In genomic region chr3:148833223-148833622, GRCh38 we compare ENCODE assay signal across 28 cellular contexts. TPM values are rescaled to one million over a fixed set of nuclear protein-coding genes. Genes with fewer than 3 reads are reported as not detected.
"Had no signal": no experiment of that assay in that cellular context is flagged by ENCODE, and none has a peak within 500 bp of the region (broad histone marks: within the 10 kb centered on the region; RNA-seq: fewer than 3 reads in every experiment).

No MANE protein-coding gene starts in this region.

- H3K27me3 Mint-ChIP-seq: stimulated activated naive B cell treated with anti-CD40 and anti-IgM and Interleukin-4, amounts not matched to agents 10 μg/mL and 1 μg/mL and 100 μg/mL, for 72 hours had no signal

- H3K4me3 ChIP-seq: breast epithelium, hepatocyte, left lung, lung, right lobe of liver, testis, uterus had no signal

- H3K27me3 ChIP-seq: breast epithelium, foreskin keratinocyte, hepatocyte, left lung, right lobe of liver, testis, uterus had no signal

- H3K36me3 ChIP-seq: breast epithelium, left lung, right lobe of liver, uterus had no signal

- H3K9me3 Mint-ChIP-seq: activated naive CD4-positive, alpha-beta T cell treated with anti-CD3 and anti-CD28 coated beads, Interleukin-2, amount 50 U/mL, for 24 hours; immature natural killer cell; naive B cell; stimulated activated naive B cell treated with anti-CD40 and anti-IgM and Interleukin-4, amounts not matched to agents 10 μg/mL and 1 μg/mL and 100 μg/mL, for 72 hours had no signal

- ATAC-seq: activated CD4-positive, CD25-positive, alpha-beta regulatory T cell treated with anti-CD3 and anti-CD28 coated beads, Interleukin-2, amount 50 U/mL, for 24 hours; foreskin keratinocyte; left lung; right lobe of liver; stimulated activated naive B cell treated with anti-CD40 and anti-IgM and Interleukin-4, amounts not matched to agents 10 μg/mL and 1 μg/mL and 100 μg/mL, for 72 hours had no signal

- H2AFZ ChIP-seq: hepatocyte had no signal

- H3K36me3 Mint-ChIP-seq: activated naive CD4-positive, alpha-beta T cell treated with anti-CD3 and anti-CD28 coated beads, Interleukin-2, amount 50 U/mL, for 24 hours; immature natural killer cell; naive B cell; stimulated activated naive B cell treated with anti-CD40 and anti-IgM and Interleukin-4, amounts not matched to agents 10 μg/mL and 1 μg/mL and 100 μg/mL, for 72 hours had no signal

- H3K79me2 ChIP-seq: hepatocyte had no signal

- H3K4me1 Mint-ChIP-seq: activated naive CD4-positive, alpha-beta T cell treated with anti-CD3 and anti-CD28 coated beads, Interleukin-2, amount 50 U/mL, for 24 hours; immature natural killer cell; naive B cell; stimulated activated naive B cell treated with anti-CD40 and anti-IgM and Interleukin-4, amounts not matched to agents 10 μg/mL and 1 μg/mL and 100 μg/mL, for 72 hours had no signal

- H3K4me3 Mint-ChIP-seq: activated naive CD4-positive, alpha-beta T cell treated with anti-CD3 and anti-CD28 coated beads, Interleukin-2, amount 50 U/mL, for 24 hours; immature natural killer cell; naive B cell; stimulated activated naive B cell treated with anti-CD40 and anti-IgM and Interleukin-4, amounts not matched to agents 10 μg/mL and 1 μg/mL and 100 μg/mL, for 72 hours had no signal

- DNase-seq: activated CD4-positive, alpha-beta T cell treated with anti-CD3 and anti-CD28 coated beads, Interleukin-2, amount 50 U/mL, for 1 hour; activated gamma-delta T cell treated with Interleukin-2 at 50 U/mL for 16 hours; activated T-cell treated with anti-CD3 and anti-CD28 coated beads, Interleukin-2, amount 50 U/mL, for 1 hour; aorta; cortex of kidney; erythroblast; foreskin keratinocyte; immature natural killer cell; left lung; naive B cell; occipital lobe; posterior cingulate gyrus; right lobe of liver; small intestine; stimulated activated CD4-positive, alpha-beta T cell treated with anti-CD3 and anti-CD28 coated beads, Interleukin-15, amount 100 ng/mL, for 24 hours; stimulated activated naive B cell treated with anti-CD40 and anti-IgM and Interleukin-4, amounts not matched to agents 10 μg/mL and 1 μg/mL and 100 μg/mL, for 72 hours; testis; uterus had no signal

- H3K27ac ChIP-seq: breast epithelium, foreskin keratinocyte, hepatocyte, left lung, right lobe of liver, testis, uterus, VCaP had no signal

- H3K27ac Mint-ChIP-seq: activated naive CD4-positive, alpha-beta T cell treated with anti-CD3 and anti-CD28 coated beads, Interleukin-2, amount 50 U/mL, for 24 hours; immature natural killer cell; naive B cell; stimulated activated naive B cell treated with anti-CD40 and anti-IgM and Interleukin-4, amounts not matched to agents 10 μg/mL and 1 μg/mL and 100 μg/mL, for 72 hours had no signal

- H3K9me3 ChIP-seq: breast epithelium, left lung, right lobe of liver, testis, uterus had no signal

- H3K4me1 ChIP-seq: breast epithelium, foreskin keratinocyte, left lung, right lobe of liver, uterus had no signal

- H3K4me2 ChIP-seq: hepatocyte had no signal

RNA-seq across cellular contexts. Expression of gene CPB1, which starts 5.6 kb away (rescaled TPM):
- total RNA-seq: fibroblast of lung; foreskin keratinocyte; hepatocyte; kidney epithelial cell; left lung; occipital lobe; T-helper 2 cell treated with Interferon-gamma antibody and Interleukin-4, amounts not matched to agents 100 ng/mL and 5 ng/mL, for 36 hours; uterus had no signal
- polyA plus RNA-seq: foreskin keratinocyte, hepatocyte, immature natural killer cell had no signal

RNA-seq across cellular contexts. Expression of gene CPA3, which starts 31.9 kb away (rescaled TPM):
- total RNA-seq: fibroblast of lung; foreskin keratinocyte; kidney epithelial cell; occipital lobe; T-helper 2 cell treated with Interferon-gamma antibody and Interleukin-4, amounts not matched to agents 100 ng/mL and 5 ng/mL, for 36 hours had no signal
- polyA plus RNA-seq: foreskin keratinocyte, neural cell had no signal
